Comparison of ENCODE assay signal across 8 cellular contexts in the genomic region with DNA sequence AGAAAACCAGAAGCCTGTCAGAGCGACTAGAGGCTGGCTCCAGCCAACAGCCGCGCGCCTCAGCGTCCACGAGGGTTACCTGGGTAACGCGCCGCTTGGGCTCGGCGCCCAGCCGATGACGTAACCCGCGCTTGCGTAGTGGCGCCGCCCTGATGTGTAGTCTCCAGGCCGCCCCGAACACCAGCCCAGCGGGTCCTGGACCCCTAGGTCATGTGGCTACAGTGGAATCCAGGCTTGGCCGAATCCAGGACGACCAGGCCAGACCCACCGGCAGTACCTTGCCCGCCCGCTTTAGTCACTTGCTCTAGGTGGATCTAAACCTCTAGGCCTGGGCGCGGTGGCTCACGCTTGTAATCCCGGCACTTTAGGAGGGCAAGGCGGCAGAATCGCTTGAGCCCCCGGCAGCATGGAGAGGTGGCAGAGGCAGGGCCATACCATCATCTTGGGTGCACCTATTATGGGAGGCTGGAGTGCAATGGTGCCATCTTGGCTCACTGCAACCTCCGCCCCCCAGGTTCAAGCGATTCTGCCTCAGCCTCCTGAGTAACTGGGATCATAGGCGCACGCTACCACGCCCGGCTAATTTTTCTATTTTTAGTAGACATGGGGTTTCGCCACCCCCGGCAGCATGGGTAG. TPM values are rescaled to one million over a fixed set of nuclear protein-coding genes. Genes with fewer than 3 reads are reported as not detected.
DNase-seq lines count a peak whose midpoint lies in the region; ATAC-seq and TF ChIP-seq lines count a peak whose summit lies in the region.

No MANE protein-coding gene starts in this region.

- no peaks in the 10 kb centered on the region for H3K79me2 ChIP-seq in neural progenitor cell (ENCODE audit: low read depth)

- H3K27me3 ChIP-seq in foreskin keratinocyte = no peaks in the 10 kb centered on the region
- H3K27me3 ChIP-seq in neural progenitor cell = no peaks in the 10 kb centered on the region
- no peaks in the 10 kb centered on the region for H3K27me3 ChIP-seq in testis

- no peak for TF ChIP-seq CTCF in CD14-positive monocyte (IDR thresholded peaks at IDR 0.05)
- no peak for TF ChIP-seq CTCF in foreskin keratinocyte (conservative IDR thresholded peaks at IDR 0.05)
- TF ChIP-seq CTCF in neural progenitor cell (IDR thresholded peaks at IDR 0.05) = no peak
- TF ChIP-seq CTCF in testis (IDR thresholded peaks at IDR 0.05) = no peak

- H3K27ac Mint-ChIP-seq in CD14-positive monocyte (peak overlapping the region in 3 of 7 donors; percentile 20 to 75 (median 46)), neural progenitor cell (no peak overlapping the region)

- H3K9me3 Mint-ChIP-seq in CD14-positive monocyte (peaks cover 63 to 91% (median 80%) of the 10 kb centered on the region in 7 donors), neural progenitor cell (peaks cover 76% of the 10 kb centered on the region)

- H3K27me3 Mint-ChIP-seq in CD14-positive monocyte (ENCODE audit: low read depth in 3 of 3) (peaks cover 0 to 22% (median 10%) of the 10 kb centered on the region in 3 donors), neural progenitor cell (ENCODE audit: insufficient read depth, low read depth) (peaks cover 6% of the 10 kb centered on the region)

- peak overlapping the region; percentile 40 for H3K4me2 ChIP-seq in neural progenitor cell

- H3K4me3 ChIP-seq in neural progenitor cell (peak overlapping the region; percentile 18), testis (peak overlapping the region; percentile 46 to 61)

- peak overlapping the region; percentile 44 for H3K27ac ChIP-seq in foreskin keratinocyte
- no peak overlapping the region for H3K27ac ChIP-seq in neural progenitor cell
- peak overlapping the region in 1 of 2 donors; percentile 25 for H3K27ac ChIP-seq in testis

- TF ChIP-seq POLR2A in testis (IDR thresholded peaks at IDR 0.05) = no peak

- peak; percentile 66 for DNase-seq in CD14-positive monocyte (ENCODE audit: low spot score)
- DNase-seq in NCI-H82 (lab: John Stamatoyannopoulos, UW) = peak; percentile 95
- DNase-seq in activated gamma-delta T cell treated with anti-CD3 and anti-CD28 coated beads, Interleukin-2, amount 50 U/mL, for 16 hours (ENCODE audit: low read depth) = peak; percentile 45
- DNase-seq in foreskin keratinocyte = peak; percentile 61 to 86
- DNase-seq in neural progenitor cell (ENCODE audit: low spot score) = peak; percentile 71
- DNase-seq in testis = peak; percentile 93

- H3K9me3 ChIP-seq in neural progenitor cell (ENCODE audit: low read depth) (peaks cover 18% of the 10 kb centered on the region), testis (no peaks in the 10 kb centered on the region)

- no peak overlapping the region for H2AFZ ChIP-seq in neural progenitor cell (replicated peaks)

- H3K4me3 Mint-ChIP-seq in CD14-positive monocyte (peak overlapping the region; percentile 75 to 85), neural progenitor cell (no peak overlapping the region)

- 9 to 17% methylated on average over 8 to 41 of the region's 41 CpGs for WGBS in testis, 2 donors

- peak; percentile 51 for ATAC-seq in HG02588 (IDR thresholded peaks at IDR 0.05; ENCODE audit: unreplicated experiment)
- peak; percentile 91 for ATAC-seq in foreskin keratinocyte
- ATAC-seq in GM21390 (IDR thresholded peaks at IDR 0.05; ENCODE audit: unreplicated experiment) = no peak

- no peaks in the 10 kb centered on the region for H3F3A ChIP-seq in neural progenitor cell (ENCODE audit: low read depth)

- H3K4me1 ChIP-seq in foreskin keratinocyte (peaks cover 2% of the 10 kb centered on the region), neural progenitor cell (no peaks in the 10 kb centered on the region), testis (no peaks in the 10 kb centered on the region)

- no peak overlapping the region for H3K9ac ChIP-seq in neural progenitor cell

- H4K20me1 ChIP-seq in neural progenitor cell (ENCODE audit: low read depth) = no peaks in the 10 kb centered on the region

- H3K36me3 ChIP-seq in neural progenitor cell (peaks cover 23% of the 10 kb centered on the region), testis (ENCODE audit: low read depth, missing control alignments) (no peaks in the 10 kb centered on the region)

- intact Hi-C loops in CD14-positive monocyte (cut with micrococcal nuclease) (loop anchor here (2.0 to 10.0 kb wide), 4 partner anchors 29 to 295 kb away; partner anchors contain the start of genes ERVK3-1 (in 1 of the 2), ZNF274 (in 1 of the 2) and ZNF776 (in 1 of the 2)), testis (cut with DNase I; ENCODE audit: low total_unique reads) (no loop called here)

- H3K36me3 Mint-ChIP-seq in CD14-positive monocyte (peaks cover 20 to 31% of the 10 kb centered on the region in 2 donors), neural progenitor cell (peaks cover 53% of the 10 kb centered on the region)

- H3K4me1 Mint-ChIP-seq in CD14-positive monocyte = peaks cover 17% of the 10 kb centered on the region
- H3K4me1 Mint-ChIP-seq in neural progenitor cell = no peaks in the 10 kb centered on the region

RNA-seq across cellular contexts. Expression of gene ZNF606, which starts 7.2 kb away (rescaled TPM):
- 1 to 10 TPM in 1 of 2 donors, under 1 TPM in 1; 0.87 to 1.2 TPM for polyA plus RNA-seq in CD14-positive monocyte
- total RNA-seq in foreskin keratinocyte = 6.5 and 6.6 TPM in 2 replicates
- polyA plus RNA-seq in foreskin keratinocyte = 1.3 and 1.7 TPM in 2 replicates
- 48.7 and 50.9 TPM in 2 replicates for total RNA-seq in neural progenitor cell (ENCODE audit: low replicate concordance)
- total RNA-seq in testis = 10 to 100 TPM; 30.2 to 73.9 TPM
- polyA plus RNA-seq in testis (ENCODE audit: insufficient read depth, low read depth, low replicate concordance) = 12.1 TPM

RNA-seq across cellular contexts. Expression of gene ZSCAN1, which starts 24.0 kb away (rescaled TPM):
- polyA plus RNA-seq in CD14-positive monocyte (not detected), foreskin keratinocyte (0.08 TPM in 2 replicates), testis (ENCODE audit: insufficient read depth, low read depth, low replicate concordance) (8.0 TPM)
- total RNA-seq in foreskin keratinocyte (not detected in 2 replicates), neural progenitor cell (ENCODE audit: low replicate concordance) (0.67 and 4.1 TPM in 2 replicates), testis (1 to 10 TPM; 5.9 to 6.5 TPM)

RNA-seq across cellular contexts. Expression of gene C19orf18, which starts 35.5 kb away (rescaled TPM):
- polyA plus RNA-seq in CD14-positive monocyte (not detected), foreskin keratinocyte (0.39 and 0.54 TPM in 2 replicates), testis (ENCODE audit: insufficient read depth, low read depth, low replicate concordance) (9.8 TPM)
- total RNA-seq in foreskin keratinocyte (0.32 and 0.44 TPM in 2 replicates), neural progenitor cell (ENCODE audit: low replicate concordance) (0.15 TPM in 1 of 2 replicates, not detected in the other), testis (1 to 10 TPM; 3.5 to 8.7 TPM)

RNA-seq across cellular contexts. Expression of gene ZNF135, which starts 49.3 kb away (rescaled TPM):
- polyA plus RNA-seq in CD14-positive monocyte (under 1 TPM in 1 of 2 donors, not detected in 1; 0.37 TPM), foreskin keratinocyte (0.60 and 0.85 TPM in 2 replicates), testis (ENCODE audit: insufficient read depth, low read depth, low replicate concordance) (14.5 TPM)
- total RNA-seq in foreskin keratinocyte (1.4 and 1.9 TPM in 2 replicates), neural progenitor cell (ENCODE audit: low replicate concordance) (9.5 and 11.1 TPM in 2 replicates), testis (10 to 100 TPM; 19.1 to 33.7 TPM)

Comparison
In these comparisons a context has a peak if more than half of its experiments do, and no peak if none do; other contexts are left out.
1. DNase-seq: peak in every context shown above with its lines; median percentile 95 in NCI-H82; 93 in testis; 74 in foreskin keratinocyte; 71 in neural progenitor cell; 66 in CD14-positive monocyte; 45 in activated gamma-delta T cell treated with anti-CD3 and anti-CD28 coated beads, Interleukin-2, amount 50 U/mL, for 16 hours.